ENCODE assay signal across 13 cellular contexts in the genomic region with DNA sequence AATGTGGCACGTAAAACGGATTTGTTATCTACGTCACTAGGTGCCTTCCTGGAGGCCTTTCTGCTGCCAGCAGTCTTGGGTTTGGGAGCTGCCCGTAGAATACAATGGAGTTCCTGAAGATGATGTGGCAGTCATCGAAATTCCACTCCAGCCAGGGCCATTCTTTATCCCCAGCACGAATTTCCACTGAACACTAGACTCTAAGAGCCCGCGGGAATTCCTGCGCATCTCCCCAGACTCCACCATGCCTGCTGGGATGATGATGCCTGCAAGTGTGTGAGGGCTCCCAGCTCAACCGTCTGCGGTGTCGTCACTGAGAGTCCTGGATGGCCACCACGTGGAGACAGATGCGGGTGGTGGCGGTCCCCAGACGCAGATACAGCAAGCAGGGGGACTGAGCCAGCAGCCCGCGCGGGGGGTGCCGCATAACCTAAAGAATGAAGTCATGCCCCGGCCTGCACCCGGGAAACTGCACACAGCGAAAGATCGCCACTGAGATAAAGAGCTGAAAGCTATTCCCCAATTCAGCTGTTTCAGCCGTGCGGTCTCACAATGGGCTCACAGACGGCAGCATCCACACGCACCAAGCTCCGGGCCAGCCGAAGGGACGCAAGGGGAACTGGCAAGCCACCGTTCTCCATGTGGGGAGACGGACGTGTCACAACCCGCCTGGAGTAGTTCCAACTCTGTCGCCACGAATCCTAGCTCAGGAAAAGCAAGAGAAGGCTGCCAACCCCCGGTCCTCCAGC. TPM values are rescaled to one million over a fixed set of nuclear protein-coding genes. Genes with fewer than 3 reads are reported as not detected.
DNase-seq lines count a peak whose midpoint lies in the region; TF ChIP-seq lines count a peak whose summit lies in the region.
"Had no signal": no experiment of that assay in that cellular context is flagged by ENCODE, and none has a peak within 500 bp of the region (broad histone marks: within the 10 kb centered on the region; RNA-seq: fewer than 3 reads in every experiment).

No MANE protein-coding gene starts in this region.

- H3K27me3 ChIP-seq in neural progenitor cell = peaks cover 9% of the 10 kb centered on the region

- peaks cover 4% of the 10 kb centered on the region for H3K36me3 Mint-ChIP-seq in neural progenitor cell

- peak overlapping the region; percentile 23 for H3K4me3 ChIP-seq in astrocyte of the cerebellum (ENCODE audit: low read depth, low read length)
- no peak overlapping the region for H3K4me3 ChIP-seq in neural progenitor cell

- peak overlapping the region; percentile 68 for H3K4me3 Mint-ChIP-seq in neural progenitor cell
- H3K4me3 Mint-ChIP-seq: T-helper 1 cell treated with Interleukin-12 subunit alpha and Interleukin-12 subunit beta and Interleukin-4 antibody, amounts not matched to agents 30 μg/mL and 1 μg/mL, for 36 hours had no signal

- H3F3A ChIP-seq in neural progenitor cell (ENCODE audit: low read depth) = peaks cover 49% of the 10 kb centered on the region

- H3K4me1 Mint-ChIP-seq in neural progenitor cell = peaks cover 63% of the 10 kb centered on the region

- H4K20me1 ChIP-seq in neural progenitor cell (ENCODE audit: low read depth) = peaks cover 90% of the 10 kb centered on the region

- peak overlapping the region; percentile 77 for H3K4me2 ChIP-seq in neural progenitor cell

- peak overlapping the region; percentile 37 for H3K27ac Mint-ChIP-seq in neural progenitor cell
- H3K27ac Mint-ChIP-seq: T-helper 1 cell treated with Interleukin-12 subunit alpha and Interleukin-12 subunit beta and Interleukin-4 antibody, amounts not matched to agents 30 μg/mL and 1 μg/mL, for 36 hours had no signal

- H3K4me1 ChIP-seq in neural progenitor cell = peaks cover 78% of the 10 kb centered on the region

- in situ Hi-C loops in astrocyte of the cerebellum (cut with HindIII; ENCODE audit: low sequenced_read_pairs) = no loop called here

- H3K36me3 ChIP-seq in neural progenitor cell = no peaks in the 10 kb centered on the region

- H2AFZ ChIP-seq in neural progenitor cell (replicated peaks) = no peak overlapping the region

- no peak for TF ChIP-seq CTCF in astrocyte of the cerebellum (IDR thresholded peaks at IDR 0.05; ENCODE audit: low read depth, low read length, missing control alignments)
- no peak for TF ChIP-seq CTCF in neural progenitor cell (IDR thresholded peaks at IDR 0.05)

- H3K9ac ChIP-seq in neural progenitor cell = no peak overlapping the region

- H3K9me3 ChIP-seq in neural progenitor cell (ENCODE audit: low read depth) = no peaks in the 10 kb centered on the region

- peak overlapping the region; percentile 31 for H3K27ac ChIP-seq in neural progenitor cell

- H3K9me3 Mint-ChIP-seq in neural progenitor cell = no peaks in the 10 kb centered on the region
- H3K9me3 Mint-ChIP-seq: T-helper 1 cell treated with Interleukin-12 subunit alpha and Interleukin-12 subunit beta and Interleukin-4 antibody, amounts not matched to agents 30 μg/mL and 1 μg/mL, for 36 hours had no signal

- peaks cover 23% of the 10 kb centered on the region for H3K79me2 ChIP-seq in neural progenitor cell (ENCODE audit: low read depth)

- DNase-seq in astrocyte of the cerebellum (ENCODE audit: low read depth) (no peak), glomerular endothelial cell (ENCODE audit: extremely low read depth, low read depth, low spot score) (peak; percentile 74), neural progenitor cell (ENCODE audit: low spot score) (peak; percentile 48), ureter (ENCODE audit: low spot score) (peak; percentile 68), AG08396 (ENCODE audit: low spot score) (no peak), NCI-H748 treated with DMSO at 0.1 percent for 48 hours (lab: John Stamatoyannopoulos, UW) (no peak), NCI-H146 treated with DMSO at 0.1 percent for 48 hours (lab: John Stamatoyannopoulos, UW; ENCODE audit: unreplicated experiment) (no peak)
- DNase-seq: activated effector memory CD4-positive, alpha-beta T cell treated with anti-CD3 and anti-CD28 coated beads, Interleukin-2, amount 50 U/mL, for 16 hours; Kasumi-1; occipital lobe; stimulated activated CD4-positive, alpha-beta T cell treated with anti-CD3 and anti-CD28 coated beads, Interleukin-4, amount 100 ng/mL, for 24 hours; stimulated activated naive CD4-positive, alpha-beta T cell had no signal

- H3K27me3 Mint-ChIP-seq in neural progenitor cell (ENCODE audit: insufficient read depth, low read depth) = peaks cover 15% of the 10 kb centered on the region

RNA-seq across cellular contexts. Expression of gene COL4A1, which starts 41.1 kb away (rescaled TPM):
- 2,241 and 4,558 TPM in 2 replicates for total RNA-seq in glomerular endothelial cell
- total RNA-seq in neural progenitor cell (ENCODE audit: low replicate concordance) = 105 and 120 TPM in 2 replicates
- 144 TPM for total RNA-seq in ureter

RNA-seq across cellular contexts. Expression of gene COL4A2, which starts 41.2 kb away (rescaled TPM):
- 1,851 and 3,750 TPM in 2 replicates for total RNA-seq in glomerular endothelial cell
- total RNA-seq in neural progenitor cell (ENCODE audit: low replicate concordance) = 73.6 and 139 TPM in 2 replicates
- 227 TPM for total RNA-seq in ureter

Comparison
In these comparisons a context has a peak if more than half of its experiments do, and no peak if none do; other contexts are left out.
1. DNase-seq: peak in glomerular endothelial cell (single experiment), neural progenitor cell (single experiment) and ureter (single experiment); none in astrocyte of the cerebellum (single experiment), AG08396 (single experiment), NCI-H748 treated with DMSO at 0.1 percent for 48 hours (single experiment) and NCI-H146 treated with DMSO at 0.1 percent for 48 hours (single experiment).
2. RNA of gene COL4A1, which starts 41.1 kb away (total RNA-seq): 2,241 to 4,558 TPM in glomerular endothelial cell; 144 TPM in ureter (single experiment) and 105 to 120 TPM in neural progenitor cell; every median in the first group is over 10 times any median in the second.